11 cellular contexts compared by ENCODE assay signal in the genomic region with DNA sequence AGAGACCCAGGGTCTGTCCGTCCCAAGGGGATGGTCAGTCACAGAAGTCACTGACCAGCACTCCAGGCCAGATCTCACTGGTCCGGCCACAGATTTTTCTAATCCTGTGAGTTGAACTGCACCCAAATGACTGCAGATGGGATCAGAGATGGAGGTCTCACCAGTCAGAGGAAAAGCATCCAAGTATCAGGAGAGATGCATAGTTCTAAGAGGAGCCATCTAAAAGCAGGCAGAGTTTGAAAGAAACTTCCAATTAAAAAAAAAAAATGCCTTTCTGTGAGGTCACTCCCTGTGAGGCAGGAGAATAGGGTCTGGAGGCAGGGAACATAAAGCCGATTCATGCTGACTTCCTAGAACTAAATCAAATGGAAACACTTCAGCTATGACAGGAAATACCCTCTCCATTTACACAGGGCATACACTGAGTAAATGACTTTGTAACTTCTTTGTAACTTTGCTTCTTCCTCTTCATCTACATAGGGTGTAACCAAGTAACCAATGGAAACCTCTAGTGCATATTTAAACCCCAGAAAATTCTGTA.
DNase-seq lines count a peak whose midpoint lies in the region; TF ChIP-seq lines count a peak whose summit lies in the region.
"Had no signal": no experiment of that assay in that cellular context is flagged by ENCODE, and none has a peak within 500 bp of the region (broad histone marks: within the 10 kb centered on the region; RNA-seq: fewer than 3 reads in every experiment).

No MANE protein-coding gene starts in this region.

- H3K4me1 Mint-ChIP-seq in HFFc6 (ENCODE audit: low read depth): peaks cover 59% of the 10 kb centered on the region

- WGBS in thyroid gland, 2 donors: 39 to 49% methylated on average over 3 of the region's 3 CpGs

- 0 out of 2 replicates have a peak, but pooled peaks cover 3% of the 10 kb centered on the region for H3K27me3 Mint-ChIP-seq in HFFc6 (ENCODE audit: insufficient read depth)

- H3K27me3 ChIP-seq in breast epithelium (no peaks in the 10 kb centered on the region), thyroid gland (no peaks in the 10 kb centered on the region)

- intact Hi-C loops in breast epithelium (cut with DNase I; ENCODE audit: low total_unique reads): no loop called here
- intact Hi-C loops in thyroid gland (cut with DNase I): no loop called here

- H3K27ac ChIP-seq in breast epithelium: no peak overlapping the region
- H3K27ac ChIP-seq in thyroid gland: peak overlapping the region in 1 of 3 donors; percentile 8
- H3K27ac ChIP-seq: VCaP had no signal

- no peaks in the 10 kb centered on the region for H3K36me3 Mint-ChIP-seq in HFFc6 (ENCODE audit: low read depth)

- H3K9me3 Mint-ChIP-seq in HFFc6: no peaks in the 10 kb centered on the region

- H3K4me3 ChIP-seq in AG04449 (ENCODE audit: low read depth, low read length) (peak overlapping the region; percentile 18), astrocyte of the spinal cord (ENCODE audit: low read depth, low read length) (no peak overlapping the region), breast epithelium (no peak overlapping the region), thyroid gland (replicated peaks in 1 of 3) (no peak overlapping the region)

- TF ChIP-seq CTCF in AG04449 (IDR thresholded peaks at IDR 0.05; ENCODE audit: insufficient read depth, low read length, missing control alignments) (no peak), HFFc6 (IDR thresholded peaks at IDR 0.05) (no peak), astrocyte of the spinal cord (IDR thresholded peaks at IDR 0.05; ENCODE audit: low read depth, low read length) (no peak), breast epithelium (IDR thresholded peaks at IDR 0.05) (no peak), thyroid gland (IDR thresholded peaks at IDR 0.05) (no peak)

- H3K4me1 ChIP-seq in breast epithelium (no peaks in the 10 kb centered on the region), thyroid gland (peaks cover 24 to 28% of the 10 kb centered on the region in 2 donors)

- DNase-seq in AG04449 (ENCODE audit: low read depth, low spot score) (peak; percentile 96), HFFc6 (peak; percentile 95), astrocyte of the spinal cord (ENCODE audit: low read depth, low spot score) (peak; percentile 93), kidney tubule cell (ENCODE audit: low spot score) (peak; percentile 81), ecto neural progenitor cell (ENCODE audit: low spot score) (no peak), breast epithelium (ENCODE audit: low spot score in 2 of 2) (no peak), thyroid gland (no peak), medulla oblongata (ENCODE audit: extremely low spot score) (no peak)
- DNase-seq: NCI-H1930; stimulated activated CD4-positive, alpha-beta T cell treated with anti-CD3 and anti-CD28 coated beads, Interleukin-12 subunit alpha, Interleukin-12 subunit beta, amount 100 ng/mL, for 4 hours had no signal

- H3K36me3 ChIP-seq in breast epithelium (no peaks in the 10 kb centered on the region), thyroid gland (no peaks in the 10 kb centered on the region)

- in situ Hi-C loops in astrocyte of the spinal cord (cut with HindIII; ENCODE audit: low sequenced_read_pairs): no loop called here

- CTCF ChIA-PET in AG04449 (lab: Yijun Ruan, JAX): interaction anchor here (0.8 to 1.7 kb wide), 5 partner anchors 9 to 78 kb away, joined by 3 to 7 read pairs (median 4); no protein-coding TSS in a partner anchor

- H3K4me3 Mint-ChIP-seq in HFFc6: peak overlapping the region; percentile 51

- H3K9me3 ChIP-seq in breast epithelium (no peaks in the 10 kb centered on the region), thyroid gland (no peaks in the 10 kb centered on the region)

- TF ChIP-seq POLR2A in breast epithelium (IDR thresholded peaks at IDR 0.05) (no peak), thyroid gland (IDR thresholded peaks at IDR 0.05) (no peak)

- POLR2A ChIA-PET in AG04449 (lab: Yijun Ruan, JAX): interaction anchor here (0.7 to 4.2 kb wide), 9 partner anchors 8 to 150 kb away, joined by 3 to 30 read pairs (median 3); no protein-coding TSS in a partner anchor

- peak overlapping the region; percentile 93 for H3K27ac Mint-ChIP-seq in HFFc6

Comparison
In these comparisons a context has a peak if more than half of its experiments do, and no peak if none do; other contexts are left out.
1. DNase-seq: peak in AG04449 (single experiment), HFFc6 (single experiment), astrocyte of the spinal cord (single experiment) and kidney tubule cell (single experiment); none in ecto neural progenitor cell (single experiment), breast epithelium (0 of 2), thyroid gland (0 of 2) and medulla oblongata (single experiment).